Comparison of ENCODE assay signal across 8 cellular contexts in the genomic region with DNA sequence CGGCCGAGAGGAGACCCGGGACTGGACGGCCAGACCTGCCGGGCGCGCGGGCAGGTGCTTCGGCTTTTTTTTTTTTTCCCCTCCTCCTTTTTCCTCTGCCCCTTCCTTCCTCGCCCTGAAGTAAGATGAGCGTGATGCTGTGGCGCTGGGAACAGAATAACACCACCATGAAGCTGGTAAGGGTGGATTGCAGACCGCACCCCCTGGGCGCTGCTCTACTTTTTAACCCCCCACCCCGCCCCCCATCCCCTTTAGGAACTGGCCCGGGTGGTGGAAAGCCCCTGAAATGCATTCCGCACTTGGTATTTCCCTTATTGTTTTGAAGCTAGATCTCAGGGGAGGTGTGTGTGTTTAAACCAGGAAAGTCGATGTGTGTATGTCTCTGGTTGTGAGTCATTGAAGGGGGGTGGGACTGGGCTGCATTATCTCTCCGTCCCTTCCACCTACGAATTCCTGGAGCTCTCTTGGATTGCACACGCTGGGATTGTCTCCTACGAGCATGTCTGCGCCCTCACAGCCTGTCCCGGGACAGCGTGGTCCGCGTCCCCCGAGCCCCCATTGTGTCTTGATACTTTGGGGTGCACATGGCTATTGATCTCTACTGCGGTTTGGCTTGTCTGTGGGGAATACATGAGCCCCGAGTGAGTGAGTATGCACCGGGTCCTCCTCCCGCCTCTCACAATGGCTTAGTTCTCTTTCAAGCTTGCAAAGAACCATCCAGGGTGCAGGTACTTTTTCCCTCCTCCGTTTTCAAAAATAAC.
DNase-seq lines count a peak whose midpoint lies in the region; ATAC-seq and TF ChIP-seq lines count a peak whose summit lies in the region.

No MANE protein-coding gene starts in this region.

- H3K4me1 ChIP-seq in ES-I3 (ENCODE audit: insufficient read depth, low read length) (peaks cover 35% of the 10 kb centered on the region), stomach smooth muscle (ENCODE audit: control insufficient read depth, insufficient read depth, low read length) (peaks cover 20% of the 10 kb centered on the region)

- TF ChIP-seq CTCF in astrocyte of the spinal cord (IDR thresholded peaks at IDR 0.05; ENCODE audit: low read depth, low read length): no peak

- H3K9me3 ChIP-seq in ES-I3 (ENCODE audit: control insufficient read depth, insufficient read depth, low read length) (no peaks in the 10 kb centered on the region), stomach smooth muscle (ENCODE audit: control insufficient read depth in 2 of 2, low read length in 2 of 2) (no peaks in the 10 kb centered on the region)

- peak; percentile 72 for ATAC-seq in GM19452 (IDR thresholded peaks at IDR 0.05; ENCODE audit: unreplicated experiment)
- ATAC-seq in HG03432 (IDR thresholded peaks at IDR 0.05; ENCODE audit: unreplicated experiment): peak; percentile 85

- H3K27me3 ChIP-seq in stomach smooth muscle (ENCODE audit: control insufficient read depth in 1 of 2, insufficient read depth in 2 of 2, low read length in 2 of 2): no peaks in the 10 kb centered on the region

- H3K4me3 ChIP-seq in astrocyte of the spinal cord (ENCODE audit: low read depth, low read length): peak overlapping the region; percentile 43
- H3K4me3 ChIP-seq in stomach smooth muscle (ENCODE audit: low read length in 2 of 2): peak overlapping the region; percentile 18 to 64

- H3K36me3 ChIP-seq in ES-I3 (ENCODE audit: insufficient read depth, low read length) (no peaks in the 10 kb centered on the region), stomach smooth muscle (ENCODE audit: control insufficient read depth in 2 of 2, insufficient read depth in 2 of 2, low read length in 2 of 2) (peaks cover 0 to 2% of the 10 kb centered on the region in 2 donors)

- in situ Hi-C loops in astrocyte of the spinal cord (cut with HindIII; ENCODE audit: low sequenced_read_pairs): no loop called here

- peak; percentile 64 for DNase-seq in astrocyte of the spinal cord (ENCODE audit: low read depth, low spot score)
- peak; percentile 90 for DNase-seq in kidney tubule cell (ENCODE audit: low spot score)
- DNase-seq in epidermal melanocyte (ENCODE audit: insufficient read length, low spot score): no peak
- DNase-seq in stimulated activated CD4-positive, alpha-beta T cell treated with anti-CD3 and anti-CD28 coated beads, Interleukin-2, amount 100 ng/mL, for 24 hours: no peak

- peak overlapping the region; percentile 86 for H3K9ac ChIP-seq in ES-I3 (ENCODE audit: low read depth, low read length)
- no peak overlapping the region for H3K9ac ChIP-seq in stomach smooth muscle (ENCODE audit: low read length in 2 of 2)

- no peak overlapping the region for H3K27ac ChIP-seq in stomach smooth muscle (ENCODE audit: low read length)

Comparison
In these comparisons a context has a peak if more than half of its experiments do, and no peak if none do; other contexts are left out.
1. DNase-seq: peak in astrocyte of the spinal cord (single experiment) and kidney tubule cell (single experiment); none in epidermal melanocyte (single experiment) and stimulated activated CD4-positive, alpha-beta T cell treated with anti-CD3 and anti-CD28 coated beads, Interleukin-2, amount 100 ng/mL, for 24 hours (0 of 2).